ENCODE assay signal across 15 cellular contexts in the genomic region with DNA sequence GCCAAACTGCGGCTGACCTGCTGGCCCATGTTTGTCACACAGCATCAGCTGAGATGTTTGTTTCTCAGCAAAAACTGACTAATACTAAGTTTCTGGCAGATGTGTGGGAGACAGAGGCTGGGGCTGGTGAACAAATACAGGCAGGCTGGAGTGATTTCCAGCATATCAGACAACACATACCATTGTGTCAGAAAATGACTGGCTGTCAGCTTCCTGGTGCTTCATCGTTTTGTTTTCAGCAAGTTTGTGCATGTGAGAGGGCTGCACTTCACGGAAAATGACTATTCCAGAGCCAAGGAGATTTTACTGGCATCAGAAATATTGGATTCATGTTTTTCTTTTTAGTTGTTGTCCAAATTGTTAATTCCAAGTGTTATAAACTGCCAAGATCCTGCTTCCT.
DNase-seq lines count a peak whose midpoint lies in the region; TF ChIP-seq lines count a peak whose summit lies in the region.
"Had no signal": no experiment of that assay in that cellular context is flagged by ENCODE, and none has a peak within 500 bp of the region (broad histone marks: within the 10 kb centered on the region; RNA-seq: fewer than 3 reads in every experiment).

No MANE protein-coding gene starts in this region.

- H3K4ac ChIP-seq in trophoblast cell (ENCODE audit: low read depth, low read length): no peak overlapping the region

- H2BK12ac ChIP-seq in trophoblast cell (ENCODE audit: low read length): no peak overlapping the region

- CTCF ChIA-PET in RWPE1 (lab: Yijun Ruan, JAX): no interaction called here

- H3K27me3 ChIP-seq in trophoblast cell (ENCODE audit: insufficient read depth, low read length): no peaks in the 10 kb centered on the region
- H3K27me3 ChIP-seq in thyroid gland: no peaks in the 10 kb centered on the region
- H3K27me3 ChIP-seq: BLaER1 had no signal

- H3K9ac ChIP-seq in trophoblast cell (ENCODE audit: low read length): no peak overlapping the region
- H3K9ac ChIP-seq: BLaER1 had no signal

- TF ChIP-seq POLR2A in thyroid gland (IDR thresholded peaks at IDR 0.05): no peak

- H4K12ac ChIP-seq in trophoblast cell (ENCODE audit: low read depth, low read length): no peak overlapping the region

- no peak overlapping the region for H3K4me2 ChIP-seq in trophoblast cell (ENCODE audit: low read length)
- H3K4me2 ChIP-seq: BLaER1 had no signal

- intact Hi-C loops in thyroid gland (cut with DNase I): no loop called here

- H3K79me2 ChIP-seq in trophoblast cell (ENCODE audit: control insufficient read depth, insufficient read depth, low read length, poor library complexity): no peaks in the 10 kb centered on the region

- POLR2A ChIA-PET in RWPE1 (lab: Yijun Ruan, JAX; ENCODE audit: low non-redundant PET): no interaction called here

- H3K9me3 ChIP-seq in trophoblast cell (ENCODE audit: insufficient read depth, low read depth, low read length) (no peaks in the 10 kb centered on the region), thyroid gland (no peaks in the 10 kb centered on the region)
- H3K9me3 ChIP-seq: BLaER1 had no signal

- no peak overlapping the region for H3K18ac ChIP-seq in trophoblast cell (ENCODE audit: low read length)

- TF ChIP-seq CTCF in RWPE1 (conservative IDR thresholded peaks at IDR 0.05; ENCODE audit: low read depth) (no peak), epithelial cell of esophagus (IDR thresholded peaks at IDR 0.05; ENCODE audit: insufficient read depth, low read depth, low read length, missing control alignments) (no peak), fibroblast of the aortic adventitia (IDR thresholded peaks at IDR 0.05; ENCODE audit: insufficient read depth, low read length) (no peak), thyroid gland (IDR thresholded peaks at IDR 0.05) (no peak)

- no peak overlapping the region for H4K91ac ChIP-seq in trophoblast cell (ENCODE audit: low read depth, low read length)

- H3K27ac ChIP-seq in RWPE1: no peak overlapping the region; the same call in 1 of the 2 replicates
- no peak overlapping the region for H3K27ac ChIP-seq in trophoblast cell (ENCODE audit: low read depth, low read length)
- H3K27ac ChIP-seq in thyroid gland: no peak overlapping the region
- H3K27ac ChIP-seq: BLaER1 had no signal

- H2BK5ac ChIP-seq in trophoblast cell (ENCODE audit: low read depth, low read length, poor library complexity): no peak overlapping the region

- WGBS in trophoblast cell (ENCODE audit: extremely low coverage, insufficient coverage, insufficient read length): no CpG with 5 or more reads among the region's 3 CpGs
- WGBS in thyroid gland, 2 donors: 68 to 80% methylated on average over 3 of the region's 3 CpGs

- H4K8ac ChIP-seq in trophoblast cell (ENCODE audit: low read depth, low read length): no peak overlapping the region

- H2BK120ac ChIP-seq in trophoblast cell (ENCODE audit: insufficient read depth, low read length, poor library complexity): no peak overlapping the region

- no peak overlapping the region for H3K4me3 ChIP-seq in epithelial cell of esophagus (ENCODE audit: low read length)
- no peak overlapping the region for H3K4me3 ChIP-seq in fibroblast of the aortic adventitia (ENCODE audit: low read depth, low read length)
- H3K4me3 ChIP-seq in trophoblast cell (ENCODE audit: low read depth, low read length): no peak overlapping the region
- H3K4me3 ChIP-seq in thyroid gland (replicated peaks in 1 of 3): no peak overlapping the region
- H3K4me3 ChIP-seq: BLaER1 had no signal

- DNase-seq in RWPE1 (ENCODE audit: low spot score): peak; percentile 6
- DNase-seq in epithelial cell of esophagus (ENCODE audit: low read depth): peak; percentile 72
- DNase-seq in fibroblast of the aortic adventitia (ENCODE audit: low read depth): peak; percentile 2
- DNase-seq in trophoblast cell: no peak
- no peak for DNase-seq in thyroid gland
- no peak for DNase-seq in NCI-H2196 (lab: John Stamatoyannopoulos, UW; ENCODE audit: unreplicated experiment)
- no peak for DNase-seq in SW480 (ENCODE audit: low spot score)
- DNase-seq: 8988T; CD4-positive, alpha-beta memory T cell; DMS153; DMS79; GDM1; GOT3; H9 had no signal

- H3K4me1 ChIP-seq in trophoblast cell (ENCODE audit: control insufficient read depth in 1 of 2, insufficient read depth in 2 of 2, low read length in 2 of 2): no peaks in the 10 kb centered on the region
- H3K4me1 ChIP-seq in thyroid gland: no peaks in the 10 kb centered on the region
- H3K4me1 ChIP-seq: BLaER1 had no signal

- H3K14ac ChIP-seq in trophoblast cell (ENCODE audit: low read length): no peak overlapping the region

- H2AFZ ChIP-seq in trophoblast cell (ENCODE audit: insufficient read depth, low read length, poor library complexity): no peak overlapping the region

- H3K23ac ChIP-seq in trophoblast cell (ENCODE audit: low read length): peak overlapping the region; percentile 61

- H3K36me3 ChIP-seq in trophoblast cell (ENCODE audit: control insufficient read depth in 1 of 2, insufficient read depth in 2 of 2, low read length in 2 of 2) (no peaks in the 10 kb centered on the region), thyroid gland (no peaks in the 10 kb centered on the region)
- H3K36me3 ChIP-seq: BLaER1 had no signal

- H2AK5ac ChIP-seq in trophoblast cell (ENCODE audit: low read length): no peak overlapping the region

- H3K79me1 ChIP-seq in trophoblast cell (ENCODE audit: low read length): no peaks in the 10 kb centered on the region

Comparison
In these comparisons a context has a peak if more than half of its experiments do, and no peak if none do; other contexts are left out.
1. DNase-seq: peak in RWPE1 (single experiment), epithelial cell of esophagus (single experiment) and fibroblast of the aortic adventitia (single experiment); none in trophoblast cell (0 of 2), thyroid gland (0 of 2), NCI-H2196 (single experiment) and SW480 (single experiment).